22 cellular contexts compared by ENCODE assay signal in the genomic region with DNA sequence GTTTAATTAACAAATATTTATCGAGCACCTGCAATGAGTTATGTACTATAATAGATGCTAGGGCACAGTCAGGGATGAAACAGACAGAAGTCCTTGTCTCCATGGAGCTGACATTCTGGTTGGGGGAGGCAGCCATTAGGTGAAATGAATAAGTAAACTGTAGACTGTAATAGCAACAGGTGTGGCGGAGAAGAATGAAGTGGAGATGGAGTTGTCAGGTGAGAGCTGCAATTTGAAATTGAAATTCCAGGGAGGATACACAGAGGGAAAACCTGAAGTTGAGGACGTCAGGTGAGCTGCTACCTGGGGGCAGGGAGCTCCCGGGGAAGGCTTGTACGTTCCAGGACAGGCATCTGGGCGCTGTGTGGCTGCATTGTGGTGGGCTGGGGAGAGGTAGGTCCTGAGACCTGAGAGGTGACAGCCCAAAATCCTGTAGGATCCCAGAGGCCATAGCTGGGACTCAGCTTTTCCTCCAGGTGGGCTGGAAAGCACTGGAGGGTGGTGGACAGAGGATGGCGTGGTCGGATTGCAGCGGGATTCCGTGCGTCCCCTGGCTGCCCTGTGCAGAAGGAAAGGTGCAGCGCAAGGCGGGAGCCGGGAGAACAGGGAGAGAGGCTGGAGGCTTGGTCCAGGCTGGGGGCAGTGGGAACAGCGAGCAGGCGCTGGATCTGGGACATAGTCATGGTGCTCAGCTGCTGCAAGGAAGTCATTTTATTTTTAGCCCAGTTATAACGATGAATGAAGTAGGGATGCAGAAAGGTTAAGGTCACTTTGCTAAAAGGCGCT. TPM values are rescaled to one million over a fixed set of nuclear protein-coding genes. Genes with fewer than 3 reads are reported as not detected.
DNase-seq lines count a peak whose midpoint lies in the region; ATAC-seq and TF ChIP-seq lines count a peak whose summit lies in the region.
"Had no signal": no experiment of that assay in that cellular context is flagged by ENCODE, and none has a peak within 500 bp of the region (broad histone marks: within the 10 kb centered on the region; RNA-seq: fewer than 3 reads in every experiment).

No MANE protein-coding gene starts in this region.

- H3K9me3 Mint-ChIP-seq in osteocyte (ENCODE audit: unreplicated experiment): no peaks in the 10 kb centered on the region
- H3K9me3 Mint-ChIP-seq: activated T-helper 17 cell treated with anti-CD3 and anti-CD28 coated beads, Interleukin-2, amount 50 U/mL, for 72 hours; HFFc6; T-cell had no signal

- H3F3A ChIP-seq in SK-N-SH (replicated peaks; ENCODE audit: insufficient read depth): peaks cover 15% of the 10 kb centered on the region

- ATAC-seq in SK-N-SH treated with all-trans-retinoic acid at 6 μM for 48 hours (peak; percentile 3), Panc1 (peak; percentile 41; the same call in 1 of the 2 replicates)
- ATAC-seq: T-cell had no signal

- H3K27me3 Mint-ChIP-seq in osteocyte (ENCODE audit: unreplicated experiment): no peaks in the 10 kb centered on the region

- H3K36me3 ChIP-seq in SK-N-SH (replicated peaks in 1 of 2; ENCODE audit: control insufficient read depth in 1 of 2, insufficient read depth in 2 of 2, low read length in 1 of 2): no peaks in the 10 kb centered on the region
- H3K36me3 ChIP-seq in Panc1 (ENCODE audit: control insufficient read depth, insufficient read depth, low read length): no peaks in the 10 kb centered on the region
- no peaks in the 10 kb centered on the region for H3K36me3 ChIP-seq in sigmoid colon
- H3K36me3 ChIP-seq: brain microvascular endothelial cell, SJCRH30, tibial nerve had no signal

- no peak for TF ChIP-seq RAD21 in SK-N-SH (IDR thresholded peaks at IDR 0.05; ENCODE audit: low read length)

- POLR2A ChIA-PET in SK-N-SH (lab: Yijun Ruan, JAX) (no interaction called here), Panc1 (lab: Charles Lee) (interaction anchor here (0.6 kb wide), 1 partner anchor 60 kb away, joined by 4 read pairs; no protein-coding TSS in a partner anchor)

- no peaks in the 10 kb centered on the region for H3K9me2 ChIP-seq in SK-N-SH

- no peaks in the 10 kb centered on the region for H3K36me3 Mint-ChIP-seq in osteocyte (ENCODE audit: unreplicated experiment)
- H3K36me3 Mint-ChIP-seq: naive thymus-derived CD4-positive, alpha-beta T cell; T-cell had no signal

- TF ChIP-seq EP300 in SK-N-SH (IDR thresholded peaks at IDR 0.05; ENCODE audit: borderline replicate concordance in 1 of 2, low read depth in 1 of 2, low read length in 1 of 2): no peak
- no peak for TF ChIP-seq EP300 in sigmoid colon (IDR thresholded peaks at IDR 0.05)

- no peak overlapping the region for H3K4me2 ChIP-seq in SK-N-SH
- H3K4me2 ChIP-seq: smooth muscle cell had no signal

- CTCF ChIA-PET in SK-N-SH (lab: Yijun Ruan, JAX): interaction anchor here (0.6 to 1.7 kb wide), 9 partner anchors 9 to 449 kb away, joined by 3 to 8 read pairs (median 3); a partner anchor contains a TSS
- CTCF ChIA-PET in Panc1 (lab: Charles Lee): no interaction called here

- intact Hi-C loops in Panc1 (cut with micrococcal nuclease; ENCODE audit: unreplicated experiment) (loop anchor here (10.0 kb wide), 1 partner anchor 150 kb away; no protein-coding TSS in a partner anchor), sigmoid colon (cut with DNase I) (loop anchor here (2.0 to 5.0 kb wide), 4 partner anchors 56 to 507 kb away; a partner anchor contains a TSS)

- H3K27ac Mint-ChIP-seq in osteocyte (ENCODE audit: unreplicated experiment): no peak overlapping the region
- H3K27ac Mint-ChIP-seq: activated T-helper 17 cell treated with anti-CD3 and anti-CD28 coated beads, Interleukin-2, amount 50 U/mL, for 72 hours; HFFc6; naive thymus-derived CD4-positive, alpha-beta T cell had no signal

- H4K20me1 ChIP-seq in SK-N-SH (ENCODE audit: insufficient read depth): no peaks in the 10 kb centered on the region

- in situ Hi-C loops in Panc1 (cut with HindIII; ENCODE audit: low pct_unique_long_range_greater_than_20kb, low sequenced_read_pairs): no loop called here

- BruUV-seq in Panc1 (replicated peaks; lab: Mats Ljungman, UMichigan): no TSS peak

- no peaks in the 10 kb centered on the region for H3K9me3 ChIP-seq in SK-N-SH
- H3K9me3 ChIP-seq in Panc1 (ENCODE audit: control insufficient read depth, insufficient read depth, low read depth, low read length): no peaks in the 10 kb centered on the region
- no peaks in the 10 kb centered on the region for H3K9me3 ChIP-seq in sigmoid colon
- H3K9me3 ChIP-seq: Caco-2, SJCRH30, tibial nerve had no signal

- TF ChIP-seq POLR2A in sigmoid colon (IDR thresholded peaks at IDR 0.05): no peak

- WGBS in SK-N-SH (ENCODE audit: low lambda C conversion rate): 46% methylated on average over 17 of the region's 18 CpGs
- WGBS in sigmoid colon, 2 donors: 71 to 75% methylated on average over 18 of the region's 18 CpGs

- H3K27ac ChIP-seq in SK-N-SH (ENCODE audit: low read depth in 2 of 2, low read length in 1 of 2): no peak overlapping the region
- no peak overlapping the region for H3K27ac ChIP-seq in Panc1 (ENCODE audit: low read length)
- no peak overlapping the region for H3K27ac ChIP-seq in sigmoid colon
- H3K27ac ChIP-seq: brain microvascular endothelial cell, SJCRH30, tibial nerve had no signal

- H3K4me3 ChIP-seq in SK-N-SH (ENCODE audit: low read depth in 2 of 2, low read length in 1 of 2) (no peak overlapping the region), Panc1 (ENCODE audit: low read depth in 2 of 2, low read length in 2 of 2) (no peak overlapping the region), sigmoid colon (no peak overlapping the region)
- H3K4me3 ChIP-seq: SJCRH30, smooth muscle cell, tibial nerve had no signal

- peaks cover 22% of the 10 kb centered on the region for H3K4me1 Mint-ChIP-seq in osteocyte (ENCODE audit: unreplicated experiment)
- H3K4me1 Mint-ChIP-seq: activated T-helper 17 cell treated with anti-CD3 and anti-CD28 coated beads, Interleukin-2, amount 50 U/mL, for 72 hours; T-cell had no signal

- no peaks in the 10 kb centered on the region for H3K79me2 ChIP-seq in SK-N-SH (ENCODE audit: insufficient read depth)

- DNase-seq in SK-N-SH (no peak), NCI-H1417 (lab: John Stamatoyannopoulos, UW) (peak in 2 of 3 experiments; percentile 70 to 84), Panc1 (ENCODE audit: low read depth, low spot score) (no peak), sigmoid colon (peak; percentile 59), CD1c-positive myeloid dendritic cell (ENCODE audit: extremely low spot score) (no peak), NCI-H2171 treated with DMSO at 0.1 percent for 48 hours (lab: John Stamatoyannopoulos, UW) (no peak), osteocyte (ENCODE audit: extremely low spot score, unreplicated experiment) (no peak)
- DNase-seq: activated CD4-positive, alpha-beta T cell treated with anti-CD3 and anti-CD28 coated beads, Interleukin-2, amount 50 U/mL, for 4 hours; amniotic stem cell; NCI-H187 treated with DMSO at 0.1 percent for 48 hours; NK-92 treated with Interleukin-12 subunit alpha and Interleukin-12 subunit beta, amount 100 ng/mL, for 24 hours had no signal

- H3K4me1 ChIP-seq in SK-N-SH (ENCODE audit: control insufficient read depth in 1 of 2, insufficient read depth in 2 of 2, low read depth in 1 of 2, low read length in 1 of 2): peaks cover 4 to 8% of the 10 kb centered on the region in 2 experiments; a peak in 3 of 4 replicates
- H3K4me1 ChIP-seq in Panc1 (ENCODE audit: control insufficient read depth, insufficient read depth, low read length): peaks cover 17% of the 10 kb centered on the region
- H3K4me1 ChIP-seq in sigmoid colon: peaks cover 0 to 40% (median 36%) of the 10 kb centered on the region in 4 donors
- H3K4me1 ChIP-seq: SJCRH30 had no signal

- H3K9ac ChIP-seq in SK-N-SH: no peak overlapping the region

- TF ChIP-seq CTCF in SK-N-SH (IDR thresholded peaks at IDR 0.05) (no peak), Panc1 (IDR thresholded peaks at IDR 0.05) (no peak), sigmoid colon (IDR thresholded peaks at IDR 0.05) (no peak), osteocyte (IDR thresholded peaks at IDR 0.05) (no peak)

- H3K4me3 Mint-ChIP-seq in osteocyte (ENCODE audit: unreplicated experiment): no peak overlapping the region
- H3K4me3 Mint-ChIP-seq: activated T-helper 17 cell treated with anti-CD3 and anti-CD28 coated beads, Interleukin-2, amount 50 U/mL, for 72 hours; HFFc6; naive thymus-derived CD4-positive, alpha-beta T cell; T-cell had no signal

- H2AFZ ChIP-seq in SK-N-SH (ENCODE audit: low read depth): no peak overlapping the region

- H3K27me3 ChIP-seq in SK-N-SH (ENCODE audit: insufficient read depth) (no peaks in the 10 kb centered on the region), Panc1 (ENCODE audit: control insufficient read depth, insufficient read depth, low read length) (no peaks in the 10 kb centered on the region), sigmoid colon (no peaks in the 10 kb centered on the region)
- H3K27me3 ChIP-seq: brain microvascular endothelial cell, tibial nerve had no signal

TF ChIP-seq in SK-N-SH treated with all-trans-retinoic acid at 6 μM for 48 hours, 23 proteins besides CTCF, POLR2A, EP300 and RAD21 (continues in another document):
- no peak for TF ChIP-seq PPARA (CRISPR knock-in tag; IDR thresholded peaks at IDR 0.05; ENCODE audit: borderline replicate concordance)

TF ChIP-seq in SK-N-SH, 30 proteins besides CTCF, POLR2A, EP300 and RAD21 (continues in another document):
- no peak for TF ChIP-seq SIN3A (IDR thresholded peaks at IDR 0.05; ENCODE audit: borderline replicate concordance, low read depth, low read length)
- TF ChIP-seq, protein P1, sequence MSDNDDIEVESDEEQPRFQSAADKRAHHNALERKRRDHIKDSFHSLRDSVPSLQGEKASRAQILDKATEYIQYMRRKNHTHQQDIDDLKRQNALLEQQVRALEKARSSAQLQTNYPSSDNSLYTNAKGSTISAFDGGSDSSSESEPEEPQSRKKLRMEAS (IDR thresholded peaks at IDR 0.05; ENCODE audit: low read depth): no peak
- TF ChIP-seq RCOR1 (IDR thresholded peaks at IDR 0.05; ENCODE audit: low read length): no peak

RNA-seq across cellular contexts. Expression of a gene that starts 24.8 kb away (rescaled TPM):
- polyA plus RNA-seq in SK-N-SH (2012; rRNA removed) (3.0 and 3.8 TPM in 2 replicates), sigmoid colon (under 1 TPM in 1 of 3 donors, not detected in 2; 0.54 TPM)
- 3.9 and 4.5 TPM in 2 replicates for polyA plus RNA-seq in SK-N-SH (2012; cell fraction: cytosol; rRNA removed)
- 0.97 and 1.3 TPM in 2 replicates for polyA plus RNA-seq in SK-N-SH (2012; cell fraction: nucleus; rRNA removed)
- total RNA-seq in Panc1 (2021; ENCODE audit: unreplicated experiment) (not detected), sigmoid colon (1 to 10 TPM; 1.1 to 3.6 (median 1.7) TPM), osteocyte (82.4 and 86.8 TPM in 2 replicates)
- not detected for polyA plus RNA-seq in Panc1 (2012; ENCODE audit: insufficient read length)
- total RNA-seq: activated T-helper 17 cell treated with anti-CD3 and anti-CD28 coated beads, Interleukin-2, amount 50 U/mL, for 72 hours; Caco-2; HFFc6 had no signal
- polyA plus RNA-seq: BJ; naive thymus-derived CD4-positive, alpha-beta T cell had no signal

RNA-seq across cellular contexts. Expression of a gene that starts 56.8 kb away (rescaled TPM):
- 0.06 and 0.20 TPM in 2 replicates for polyA plus RNA-seq in SK-N-SH (2012; rRNA removed)
- 0.09 TPM in 2 replicates for polyA plus RNA-seq in SK-N-SH (2012; cell fraction: cytosol; rRNA removed)
- polyA plus RNA-seq in SK-N-SH (2012; cell fraction: nucleus; rRNA removed): 0.11 and 0.23 TPM in 2 replicates
- 11.6 TPM for total RNA-seq in Panc1 (2021; ENCODE audit: unreplicated experiment)
- 13.7 TPM for polyA plus RNA-seq in Panc1 (2012; ENCODE audit: insufficient read length)
- total RNA-seq in sigmoid colon: 1 to 10 TPM; 1.5 to 3.9 (median 2.2) TPM
- polyA plus RNA-seq in sigmoid colon: 1 to 10 TPM in 1 of 3 donors, under 1 TPM in 2; 0.23 to 3.0 (median 0.51) TPM
- total RNA-seq in osteocyte: 44.3 and 46.9 TPM in 2 replicates
- total RNA-seq: activated T-helper 17 cell treated with anti-CD3 and anti-CD28 coated beads, Interleukin-2, amount 50 U/mL, for 72 hours had no signal
- polyA plus RNA-seq: naive thymus-derived CD4-positive, alpha-beta T cell had no signal

Comparison
In these comparisons a context has a peak if more than half of its experiments do, and no peak if none do; other contexts are left out.
1. DNase-seq: peak in NCI-H1417 (2 of 3) and sigmoid colon (single experiment); none in SK-N-SH (single experiment), Panc1 (single experiment), CD1c-positive myeloid dendritic cell (single experiment), NCI-H2171 treated with DMSO at 0.1 percent for 48 hours (single experiment) and osteocyte (single experiment).
2. RNA of a gene that starts 24.8 kb away (total RNA-seq): 82.4 to 86.8 TPM in osteocyte; 1.1 to 3.6 TPM in sigmoid colon and not detected in Panc1 (single experiment); every median in the first group is over 10 times any median in the second.